ENCODE assay signal across 8 cellular contexts in the genomic region with DNA sequence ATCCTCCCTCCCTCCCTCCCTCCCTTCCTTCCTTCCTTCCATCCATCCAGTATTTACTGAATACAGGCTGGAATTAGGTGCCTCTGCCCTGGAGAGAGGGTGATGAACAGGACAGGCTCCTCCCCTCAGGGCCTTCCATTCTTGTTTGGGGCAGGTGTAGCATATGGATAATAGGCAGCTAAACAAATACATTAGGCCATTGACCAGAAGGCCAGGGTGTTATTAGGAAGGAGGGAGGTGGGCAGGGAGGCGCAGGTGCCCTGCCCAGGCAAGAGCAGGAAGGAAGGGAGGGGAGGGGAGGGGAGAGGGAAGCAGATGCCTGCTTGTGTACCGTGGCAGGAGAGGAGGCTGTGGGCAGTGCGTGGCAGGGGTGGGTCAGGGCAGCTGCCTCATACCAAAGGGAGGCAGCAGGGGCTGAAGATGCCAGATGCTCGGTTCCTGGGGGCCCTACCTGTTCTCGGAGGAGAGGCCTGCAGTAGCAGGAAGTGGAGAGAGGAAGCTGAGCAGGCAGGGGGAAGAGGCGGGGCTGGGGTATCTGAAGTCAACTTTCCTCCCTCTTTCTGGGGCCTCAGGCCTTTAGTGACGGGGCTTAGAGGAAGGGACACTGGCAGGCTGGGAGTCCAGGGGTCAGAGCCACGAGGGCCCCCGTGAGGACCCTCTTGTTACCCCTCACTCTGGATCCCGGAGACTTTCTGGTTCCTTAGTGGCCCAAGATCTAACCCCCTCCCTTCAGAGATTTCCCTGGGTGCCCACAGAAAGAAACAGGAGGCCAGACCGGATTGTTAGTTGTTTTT. TPM values are rescaled to one million over a fixed set of nuclear protein-coding genes. Genes with fewer than 3 reads are reported as not detected.
DNase-seq lines count a peak whose midpoint lies in the region; ATAC-seq and TF ChIP-seq lines count a peak whose summit lies in the region.

A gene with protein sequence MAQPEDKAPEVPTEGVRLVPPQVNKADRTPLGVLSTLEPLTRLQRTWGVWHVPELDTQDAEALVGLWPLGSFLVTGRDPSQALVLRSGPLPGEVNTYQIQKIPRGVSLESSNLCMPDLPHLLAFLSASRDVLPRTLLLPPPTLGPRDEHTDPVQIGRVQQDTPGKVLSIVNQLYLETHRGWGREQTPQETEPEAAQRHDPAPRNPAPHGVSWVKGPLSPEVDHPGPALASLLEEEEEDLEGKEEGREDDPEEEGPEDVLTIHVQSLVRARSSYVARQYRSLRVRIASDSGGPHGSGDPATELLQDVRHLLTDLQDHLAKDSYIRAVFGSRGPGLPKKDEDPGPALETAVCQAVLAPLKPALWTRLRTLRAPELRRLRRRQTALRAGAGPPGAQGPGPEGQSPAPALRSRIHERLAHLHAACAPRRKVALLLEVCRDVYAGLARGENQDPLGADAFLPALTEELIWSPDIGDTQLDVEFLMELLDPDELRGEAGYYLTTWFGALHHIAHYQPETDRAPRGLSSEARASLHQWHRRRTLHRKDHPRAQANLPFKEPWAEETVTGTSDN (minus strand): TSS at position 495 of the 794 bp plus-strand sequence. CDS start 1,533 bp downstream, outside the sequence.

- in situ Hi-C loops in KBM-7 (cut with MboI; ENCODE audit: low pct_unique_long_range_greater_than_20kb, low sequenced_read_pairs): no loop called here

- no peaks in the 10 kb centered on the region for H3K9me3 ChIP-seq in SJCRH30 (replicated peaks)

- H3K4me1 ChIP-seq in SJCRH30: peaks cover 53% of the 10 kb centered on the region

- H3K27ac ChIP-seq in SJCRH30: peak within 1 kb of the TSS; percentile 71

- DNase-seq in GM06990 (ENCODE audit: extremely low read depth, insufficient read length): peak; percentile 68
- DNase-seq in KBM-7: peak; percentile 72
- no peak for DNase-seq in SJCRH30
- DNase-seq in activated gamma-delta T cell treated with anti-CD3 and anti-CD28 coated beads, Interleukin-2, amount 50 U/mL, for 16 hours (ENCODE audit: low read depth): peak; percentile 65
- peak; percentile 44 for DNase-seq in left kidney (ENCODE audit: low read depth, low spot score)
- DNase-seq in stimulated activated CD8-positive, alpha-beta memory T cell treated with anti-CD3 and anti-CD28 coated beads, Interleukin-15, amount 100 ng/mL, for 1 hour (ENCODE audit: low read depth): peak; percentile 41

- no peak for TF ChIP-seq CTCF in GM06990 (IDR thresholded peaks at IDR 0.05; ENCODE audit: insufficient read depth, low read length, poor library complexity, severe bottlenecking)

- peak within 1 kb of the TSS; percentile 72 for H3K4me3 ChIP-seq in GM06990 (replicated peaks; ENCODE audit: low read depth, low read length)
- no peak within 1 kb of the TSS for H3K4me3 ChIP-seq in SJCRH30

- no peak for ATAC-seq in HG02970 (IDR thresholded peaks at IDR 0.05; ENCODE audit: low FRiP score, unreplicated experiment)
- ATAC-seq in HG03378 (IDR thresholded peaks at IDR 0.05; ENCODE audit: unreplicated experiment): no peak

- no peaks in the 10 kb centered on the region for H3K27me3 ChIP-seq in GM06990 (replicated peaks; ENCODE audit: control insufficient read depth, insufficient read depth, low read length)
- no peaks in the 10 kb centered on the region for H3K27me3 ChIP-seq in SJCRH30

- no peaks in the 10 kb centered on the region; the same call in 1 of the 2 replicates for H3K36me3 ChIP-seq in GM06990 (ENCODE audit: control insufficient read depth, insufficient read depth, low read length)
- no peaks in the 10 kb centered on the region for H3K36me3 ChIP-seq in SJCRH30

RNA-seq across cellular contexts. Expression of the gene that starts here (rescaled TPM):
- 0.35 and 0.79 TPM in 2 replicates for total RNA-seq in SJCRH30 (2014; rRNA removed; shearing (Covaris generic))

Comparison
In these comparisons a context has a peak if more than half of its experiments do, and no peak if none do; other contexts are left out.
1. DNase-seq: peak in GM06990 (single experiment), KBM-7 (single experiment), activated gamma-delta T cell treated with anti-CD3 and anti-CD28 coated beads, Interleukin-2, amount 50 U/mL, for 16 hours (single experiment), left kidney (single experiment) and stimulated activated CD8-positive, alpha-beta memory T cell treated with anti-CD3 and anti-CD28 coated beads, Interleukin-15, amount 100 ng/mL, for 1 hour (single experiment); none in SJCRH30 (0 of 2).